ENCODE assay signal across 27 cellular contexts in genomic region chr14:75909630-75910029, GRCh38.
A peak's percentile ranks its signal among the peaks of the same experiment; 100 is the strongest.
DNase-seq lines count a peak whose midpoint lies in the region; ATAC-seq and TF ChIP-seq lines count a peak whose summit lies in the region.
"Had no signal": no experiment of that assay in that cellular context is flagged by ENCODE, and none has a peak within 500 bp of the region (broad histone marks: within the 10 kb centered on the region; RNA-seq: fewer than 3 reads in every experiment).

No MANE protein-coding gene starts in this region.

- peak overlapping the region; percentile 22 for H3K27ac Mint-ChIP-seq in activated CD4-positive, alpha-beta T cell treated with anti-CD3 and anti-CD28 coated beads, Interleukin-2, amount 10 ng/mL, durations not matched to agents 7 days and 5 days
- no peak overlapping the region for H3K27ac Mint-ChIP-seq in endodermal cell
- H3K27ac Mint-ChIP-seq: CD4-positive, alpha-beta memory T cell had no signal

- H3K9me3 Mint-ChIP-seq in activated CD4-positive, alpha-beta T cell treated with anti-CD3 and anti-CD28 coated beads, Interleukin-2, amount 10 ng/mL, durations not matched to agents 7 days and 5 days, result no peaks in the 10 kb centered on the region
- H3K9me3 Mint-ChIP-seq in endodermal cell, result no peaks in the 10 kb centered on the region
- H3K9me3 Mint-ChIP-seq: CD4-positive, alpha-beta memory T cell had no signal

- H3K4me3 ChIP-seq in endodermal cell (ENCODE audit: low read length), result no peak overlapping the region
- no peak overlapping the region for H3K4me3 ChIP-seq in gastrocnemius medialis
- H3K4me3 ChIP-seq: A549 had no signal

- H3K27me3 Mint-ChIP-seq in activated CD4-positive, alpha-beta T cell treated with anti-CD3 and anti-CD28 coated beads, Interleukin-2, amount 10 ng/mL, durations not matched to agents 7 days and 5 days, result no peaks in the 10 kb centered on the region
- no peaks in the 10 kb centered on the region for H3K27me3 Mint-ChIP-seq in endodermal cell (ENCODE audit: insufficient read depth)
- H3K27me3 Mint-ChIP-seq: CD4-positive, alpha-beta memory T cell had no signal

- no peak for DNase-seq in activated CD4-positive, alpha-beta T cell treated with anti-CD3 and anti-CD28 coated beads, Interleukin-2, amount 10 ng/mL, durations not matched to agents 7 days and 5 days
- DNase-seq in activated CD4-positive, alpha-beta T cell treated with anti-CD3 and anti-CD28 coated beads, Interleukin-2, amount 50 U/mL, for 1 hour, result no peak
- peak; percentile 28 for DNase-seq in NCI-H2196 treated with DMSO at 0.1 percent for 48 hours (lab: John Stamatoyannopoulos, UW; ENCODE audit: unreplicated experiment)
- DNase-seq in endodermal cell, result no peak
- peak; percentile 44 to 74 for DNase-seq in gastrocnemius medialis
- DNase-seq in activated gamma-delta T cell (lab: John Stamatoyannopoulos, UW), result no peak
- DNase-seq in COR-L47 (lab: John Stamatoyannopoulos, UW), result no peak
- DNase-seq: AML-193; C1 segment of cervical spinal cord; CD4-positive, alpha-beta memory T cell; DMS153; DND-41; GOT3; HCEC 1CT; IMR-90; KG1; MM.1S; NCI-H1417; NCI-H1694; NCI-H2029 treated with DMSO at 0.1 percent for 48 hours; NCI-H2171; NCI-H524; NCI-H748 treated with DMSO at 0.1 percent for 48 hours; NK-92 treated with Interleukin-12 subunit alpha and Interleukin-12 subunit beta, amount 100 ng/mL, for 24 hours; Right ventricle myocardium superior had no signal

- CTCF ChIA-PET in activated CD4-positive, alpha-beta T cell treated with anti-CD3 and anti-CD28 coated beads, Interleukin-2, amount 10 ng/mL, durations not matched to agents 7 days and 5 days (lab: Charles Lee), result no interaction called here

- H3K36me3 Mint-ChIP-seq in activated CD4-positive, alpha-beta T cell treated with anti-CD3 and anti-CD28 coated beads, Interleukin-2, amount 10 ng/mL, durations not matched to agents 7 days and 5 days (ENCODE audit: low read depth), result no peaks in the 10 kb centered on the region
- peaks cover 8% of the 10 kb centered on the region for H3K36me3 Mint-ChIP-seq in endodermal cell (ENCODE audit: low read depth)

- no peak overlapping the region for H3K4me3 Mint-ChIP-seq in activated CD4-positive, alpha-beta T cell treated with anti-CD3 and anti-CD28 coated beads, Interleukin-2, amount 10 ng/mL, durations not matched to agents 7 days and 5 days
- H3K4me3 Mint-ChIP-seq in endodermal cell, result no peak overlapping the region
- H3K4me3 Mint-ChIP-seq: CD4-positive, alpha-beta memory T cell had no signal

- no peaks in the 10 kb centered on the region for H3K27me3 ChIP-seq in endodermal cell (ENCODE audit: control insufficient read depth, insufficient read depth, low read length, poor library complexity, severe bottlenecking)
- no peaks in the 10 kb centered on the region for H3K27me3 ChIP-seq in gastrocnemius medialis

- TF ChIP-seq CTCF in endodermal cell (conservative IDR thresholded peaks at IDR 0.05), result peak; percentile 17
- no peak for TF ChIP-seq CTCF in gastrocnemius medialis (IDR thresholded peaks at IDR 0.05 in 4 of 5, conservative IDR thresholded peaks at IDR 0.05 in 1 of 5)

- no peaks in the 10 kb centered on the region for H3K9me3 ChIP-seq in endodermal cell (ENCODE audit: control insufficient read depth, low read length)
- H3K9me3 ChIP-seq in gastrocnemius medialis, result no peaks in the 10 kb centered on the region
- H3K9me3 ChIP-seq: A549 had no signal

- H3K36me3 ChIP-seq in endodermal cell (ENCODE audit: control insufficient read depth, insufficient read depth, low read length) (peaks cover 12% of the 10 kb centered on the region), gastrocnemius medialis (no peaks in the 10 kb centered on the region)

- 95 to 100% methylated on average over 2 to 3 of the region's 3 CpGs for WGBS in endodermal cell (ENCODE audit: insufficient coverage in 1 of 2, insufficient read length in 1 of 2), 2 experiments

- POLR2A ChIA-PET in activated CD4-positive, alpha-beta T cell treated with anti-CD3 and anti-CD28 coated beads, Interleukin-2, amount 10 ng/mL, durations not matched to agents 7 days and 5 days (lab: Charles Lee), result no interaction called here

- in situ Hi-C loops in gastrocnemius medialis (cut with MboI; ENCODE audit: low sequenced_read_pairs in 4 of 4), result loop anchor here (5.0 to 10.0 kb wide), 4 partner anchors 65 to 205 kb away; partner anchors contain the start of gene TGFB3 (in 3 of the 4)

- intact Hi-C loops in gastrocnemius medialis (cut with DNase I; ENCODE audit: low total_unique reads), result loop anchor here (2.0 to 5.0 kb wide), 3 partner anchors 33 to 179 kb away; no protein-coding TSS in a partner anchor

- H3K4me1 ChIP-seq in endodermal cell (ENCODE audit: control insufficient read depth, insufficient read depth, low read length) (peaks cover 16% of the 10 kb centered on the region), gastrocnemius medialis (peaks cover 29 to 44% of the 10 kb centered on the region in 2 donors)
- H3K4me1 ChIP-seq: A549 had no signal

- TF ChIP-seq POLR2A in gastrocnemius medialis (IDR thresholded peaks at IDR 0.05), result no peak

- H3K4me1 Mint-ChIP-seq in activated CD4-positive, alpha-beta T cell treated with anti-CD3 and anti-CD28 coated beads, Interleukin-2, amount 10 ng/mL, durations not matched to agents 7 days and 5 days, result no peaks in the 10 kb centered on the region
- peaks cover 18% of the 10 kb centered on the region for H3K4me1 Mint-ChIP-seq in endodermal cell
- H3K4me1 Mint-ChIP-seq: CD4-positive, alpha-beta memory T cell had no signal

- no peak overlapping the region for H3K9ac ChIP-seq in endodermal cell (ENCODE audit: extremely low read depth, low read length, poor library complexity, severe bottlenecking)

- ATAC-seq in gastrocnemius medialis, result peak; percentile 33 to 51
- ATAC-seq in HG03439 (IDR thresholded peaks at IDR 0.05; ENCODE audit: unreplicated experiment), result no peak
- ATAC-seq: A549 had no signal

- H3K27ac ChIP-seq in endodermal cell (ENCODE audit: low read depth, low read length), result no peak overlapping the region
- H3K27ac ChIP-seq in gastrocnemius medialis, result peak overlapping the region; percentile 12 to 55 (median 48)
- H3K27ac ChIP-seq: A549 had no signal

Comparison
In these comparisons a context has a peak if more than half of its experiments do, and no peak if none do; other contexts are left out.
1. DNase-seq: peak in NCI-H2196 treated with DMSO at 0.1 percent for 48 hours (single experiment) and gastrocnemius medialis (2 of 2); none in activated CD4-positive, alpha-beta T cell treated with anti-CD3 and anti-CD28 coated beads, Interleukin-2, amount 10 ng/mL, durations not matched to agents 7 days and 5 days (single experiment), activated CD4-positive, alpha-beta T cell treated with anti-CD3 and anti-CD28 coated beads, Interleukin-2, amount 50 U/mL, for 1 hour (single experiment), endodermal cell (single experiment), activated gamma-delta T cell (single experiment) and COR-L47 (single experiment).